In the genomic region with DNA sequence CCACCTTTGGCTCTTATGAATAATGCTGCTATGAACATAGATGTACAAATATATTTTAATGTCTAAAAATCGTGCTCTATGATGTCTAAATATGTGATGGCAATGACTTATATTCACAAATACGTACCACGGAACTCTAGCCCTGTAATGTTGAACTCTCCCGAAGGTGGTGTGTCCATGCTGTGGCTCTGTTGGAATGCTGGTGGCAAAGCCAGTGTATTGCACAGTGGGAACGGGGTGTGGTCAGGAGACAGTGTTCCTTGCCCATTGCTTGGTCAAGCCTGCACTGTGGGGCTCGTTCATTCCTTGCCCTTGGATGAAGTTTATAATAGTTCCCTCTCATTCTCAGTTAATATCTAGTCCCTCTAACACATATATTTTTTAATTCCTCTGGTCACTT, we compare ENCODE assay signal across 26 cellular contexts.
"Had no signal": no experiment of that assay in that cellular context is flagged by ENCODE, and none has a peak within 500 bp of the region (broad histone marks: within the 10 kb centered on the region; RNA-seq: fewer than 3 reads in every experiment).

No MANE protein-coding gene starts in this region.

- H3K9me3 Mint-ChIP-seq: activated B cell treated with CpG ODN at 0.5 μM for 24 hours; activated CD8-positive, alpha-beta T cell treated with anti-CD3 and anti-CD28 coated beads for 36 hours; activated naive CD4-positive, alpha-beta T cell treated with anti-CD3 and anti-CD28 coated beads, Interleukin-2, amount 50 U/mL, for 24 hours; activated naive CD8-positive, alpha-beta T cell treated with anti-CD3 and anti-CD28 coated beads, Interleukin-2, amount 10 ng/mL, durations not matched to agents 7 days and 5 days; activated T-cell treated with anti-CD3 and anti-CD28 coated beads, Interleukin-2, amount 50 U/mL, for 4 hours; activated T-helper 17 cell treated with anti-CD3 and anti-CD28 coated beads, Interleukin-2, amount 50 U/mL, for 72 hours had no signal

- H3K4me1 Mint-ChIP-seq: activated naive CD4-positive, alpha-beta T cell treated with anti-CD3 and anti-CD28 coated beads, Interleukin-2, amount 50 U/mL, for 24 hours; activated naive CD8-positive, alpha-beta T cell treated with anti-CD3 and anti-CD28 coated beads, Interleukin-2, amount 10 ng/mL, durations not matched to agents 7 days and 5 days; activated T-helper 17 cell treated with anti-CD3 and anti-CD28 coated beads, Interleukin-2, amount 50 U/mL, for 72 hours had no signal

- H3K4me3 ChIP-seq: ascending aorta, breast epithelium, cardiac muscle cell, colonic mucosa, esophagus squamous epithelium had no signal

- H3K27ac ChIP-seq: ascending aorta, breast epithelium, cardiac muscle cell, colonic mucosa, epithelial cell of prostate, esophagus squamous epithelium had no signal

- H3K27me3 Mint-ChIP-seq: activated B cell treated with CpG ODN at 0.5 μM for 24 hours; activated CD8-positive, alpha-beta T cell treated with anti-CD3 and anti-CD28 coated beads for 36 hours; activated naive CD4-positive, alpha-beta T cell treated with anti-CD3 and anti-CD28 coated beads, Interleukin-2, amount 50 U/mL, for 24 hours; activated naive CD8-positive, alpha-beta T cell treated with anti-CD3 and anti-CD28 coated beads, Interleukin-2, amount 10 ng/mL, durations not matched to agents 7 days and 5 days; activated T-helper 17 cell treated with anti-CD3 and anti-CD28 coated beads, Interleukin-2, amount 50 U/mL, for 72 hours; brain had no signal

- H3K4me3 Mint-ChIP-seq: activated B cell treated with CpG ODN at 0.5 μM for 24 hours; activated CD8-positive, alpha-beta T cell treated with anti-CD3 and anti-CD28 coated beads for 36 hours; activated naive CD4-positive, alpha-beta T cell treated with anti-CD3 and anti-CD28 coated beads, Interleukin-2, amount 50 U/mL, for 24 hours; activated naive CD8-positive, alpha-beta T cell treated with anti-CD3 and anti-CD28 coated beads, Interleukin-2, amount 10 ng/mL, durations not matched to agents 7 days and 5 days; activated T-cell treated with anti-CD3 and anti-CD28 coated beads, Interleukin-2, amount 50 U/mL, for 4 hours; activated T-helper 17 cell treated with anti-CD3 and anti-CD28 coated beads, Interleukin-2, amount 50 U/mL, for 72 hours; brain had no signal

- H3K9me3 ChIP-seq: ascending aorta, breast epithelium, colonic mucosa, esophagus squamous epithelium had no signal

- H3K27ac Mint-ChIP-seq: activated B cell treated with CpG ODN at 0.5 μM for 24 hours; activated CD8-positive, alpha-beta T cell treated with anti-CD3 and anti-CD28 coated beads for 36 hours; activated naive CD4-positive, alpha-beta T cell treated with anti-CD3 and anti-CD28 coated beads, Interleukin-2, amount 50 U/mL, for 24 hours; activated naive CD8-positive, alpha-beta T cell treated with anti-CD3 and anti-CD28 coated beads, Interleukin-2, amount 10 ng/mL, durations not matched to agents 7 days and 5 days; activated T-helper 17 cell treated with anti-CD3 and anti-CD28 coated beads, Interleukin-2, amount 50 U/mL, for 72 hours; brain had no signal

- H3K36me3 ChIP-seq: breast epithelium, colonic mucosa had no signal

- H3K4me1 ChIP-seq: ascending aorta, breast epithelium, colonic mucosa had no signal

- ATAC-seq: activated CD4-positive, CD25-positive, alpha-beta regulatory T cell treated with anti-CD3 and anti-CD28 coated beads, Interleukin-2, amount 50 U/mL, for 24 hours; activated CD8-positive, alpha-beta T cell treated with anti-CD3 and anti-CD28 coated beads for 36 hours; activated T-cell treated with anti-CD3 and anti-CD28 coated beads, Interleukin-2, amount 50 U/mL, for 4 hours; activated T-helper 17 cell treated with anti-CD3 and anti-CD28 coated beads, Interleukin-2, amount 50 U/mL, for 72 hours had no signal

- H3K27me3 ChIP-seq: ascending aorta, breast epithelium, cardiac muscle cell, colonic mucosa, esophagus squamous epithelium had no signal

- DNase-seq: activated B cell treated with CpG ODN at 0.5 μM for 24 hours; activated CD4-positive, alpha-beta T cell treated with anti-CD3 and anti-CD28 coated beads for 48 hours; activated CD4-positive, alpha-beta T cell treated with anti-CD3 and anti-CD28 coated beads, Interleukin-2, amount 50 U/mL, for 1 hour; activated CD4-positive, alpha-beta T cell treated with anti-CD3 and anti-CD28 coated beads, Interleukin-2, amount 50 U/mL, for 48 hours; activated CD8-positive, alpha-beta memory T cell treated with anti-CD3 and anti-CD28 coated beads for 24 hours; activated CD8-positive, alpha-beta T cell treated with anti-CD3 and anti-CD28 coated beads for 36 hours; activated effector memory CD4-positive, alpha-beta T cell treated with Interleukin-2 at 50 U/mL for 16 hours; activated gamma-delta T cell treated with Interleukin-2 at 50 U/mL for 16 hours; activated naive CD4-positive, alpha-beta T cell treated with Interleukin-2 at 50 U/mL for 16 hours; activated naive CD8-positive, alpha-beta T cell treated with anti-CD3 and anti-CD28 coated beads, Interleukin-2, amount 10 ng/mL, durations not matched to agents 7 days and 5 days; activated T-cell treated with anti-CD3 and anti-CD28 coated beads, Interleukin-2, amount 50 U/mL, for 4 hours; central memory CD4-positive, alpha-beta T cell; cerebellar nuclear complex; colonic mucosa; effector CD8-positive, alpha-beta T cell; esophagus squamous epithelium; foreskin fibroblast; T-helper 2 cell had no signal
